ENCODE assay signal across 1 cellular context in the genomic region with DNA sequence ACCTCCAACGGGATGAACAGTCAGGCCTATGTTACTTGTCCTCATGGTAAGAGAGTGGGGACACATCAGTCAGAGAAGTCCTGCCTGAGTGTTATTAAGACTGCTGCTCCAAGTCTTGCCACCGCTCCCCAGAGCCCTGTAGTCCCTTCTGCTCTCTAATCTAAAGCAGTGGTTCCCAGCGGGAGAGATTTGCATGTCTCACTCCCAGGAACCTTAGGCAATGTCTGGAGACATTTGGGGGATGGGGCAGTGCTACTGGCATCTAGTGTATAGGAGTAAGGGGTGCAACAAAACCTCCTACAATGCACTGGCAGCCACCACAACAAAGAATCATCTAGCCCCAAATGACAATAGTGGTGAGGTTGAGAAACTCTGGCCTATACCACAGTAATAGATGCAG.
TF ChIP-seq lines count a peak whose summit lies in the region.

No MANE protein-coding gene starts in this region.

TF ChIP-seq in GM23338, 12 proteins besides CTCF, POLR2A, EP300 and RAD21:
- TF ChIP-seq ZNF462 (CRISPR knock-in tag; IDR thresholded peaks at IDR 0.05) (no peak), EZH2phosphoT487 (IDR thresholded peaks at IDR 0.05; ENCODE audit: unreplicated experiment) (no peak), ZNF114 (CRISPR knock-in tag; IDR thresholded peaks at IDR 0.05) (no peak), NANOG (IDR thresholded peaks at IDR 0.05; ENCODE audit: borderline replicate concordance) (no peak)
TF ChIP-seq in GM23338: peak in this region for 0.
